In the genomic region with DNA sequence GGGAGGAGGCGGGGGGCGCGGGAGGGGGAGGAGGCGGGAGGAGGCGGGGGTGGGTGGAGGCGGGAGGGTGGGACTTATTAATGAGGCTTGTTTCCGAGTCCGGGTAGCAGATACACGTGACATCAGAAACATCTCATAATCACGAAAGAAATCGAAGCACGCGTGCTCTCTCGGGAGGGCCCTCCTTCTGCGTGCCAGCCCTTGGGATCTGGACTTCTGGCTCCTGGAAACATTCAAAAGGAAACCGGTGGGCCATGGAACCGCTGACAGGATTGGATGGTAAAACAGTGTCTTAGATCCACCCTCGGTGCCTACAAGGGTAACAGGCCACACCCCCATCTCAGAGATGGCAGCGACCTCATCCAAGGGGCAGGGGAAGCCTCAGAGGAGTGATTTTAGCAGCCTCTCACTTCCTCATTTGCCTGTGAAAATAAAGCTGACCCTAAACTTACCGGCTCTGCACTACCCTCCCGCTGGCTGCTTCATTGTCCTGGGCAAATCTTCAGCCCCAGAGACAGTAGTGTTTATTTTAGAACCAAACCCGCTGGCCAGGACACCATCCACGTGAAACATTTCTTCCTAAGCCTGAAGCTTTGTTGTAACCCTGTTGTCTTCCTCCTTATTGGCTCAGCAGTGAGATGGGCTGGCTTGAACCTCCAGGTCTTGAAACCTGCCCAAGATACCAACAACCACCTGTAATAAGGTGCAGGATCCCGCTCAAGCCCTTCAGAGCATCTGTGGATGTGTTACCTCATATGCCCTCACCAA, we compare ENCODE assay signal across 8 cellular contexts.
A peak's percentile ranks its signal among the peaks of the same experiment; 100 is the strongest.
DNase-seq lines count a peak whose midpoint lies in the region; FAIRE-seq and TF ChIP-seq lines count a peak whose summit lies in the region.

No MANE protein-coding gene starts in this region.

- H3K9me2 ChIP-seq in MM.1S (replicated peaks; ENCODE audit: insufficient read depth, low read length): no peaks in the 10 kb centered on the region

- H2BK12ac ChIP-seq in H9 (ENCODE audit: insufficient read length, low read depth, low read length): no peak overlapping the region

- no peak overlapping the region for H4K8ac ChIP-seq in H9 (replicated peaks; ENCODE audit: insufficient read length, low read depth, low read length)

- H3K9me3 ChIP-seq in H9 (ENCODE audit: control insufficient read depth, low read depth, low read length) (no peaks in the 10 kb centered on the region), MM.1S (replicated peaks; ENCODE audit: insufficient read depth, low read length) (no peaks in the 10 kb centered on the region)

- H3K27me3 Mint-ChIP-seq in H9 (ENCODE audit: low read depth) (no peaks in the 10 kb centered on the region; the same call in 1 of the 2 replicates), immature natural killer cell (ENCODE audit: low read depth in 3 of 3) (peaks cover 7 to 18% (median 8%) of the 10 kb centered on the region in 3 donors)

- H2BK20ac ChIP-seq in H9 (ENCODE audit: low read depth, low read length, poor library complexity, severe bottlenecking): no peak overlapping the region

- H3K79me1 ChIP-seq in H9 (ENCODE audit: insufficient read depth, low read depth, low read length, poor library complexity, severe bottlenecking): no peaks in the 10 kb centered on the region

- no peak overlapping the region for H2BK15ac ChIP-seq in H9 (ENCODE audit: low read depth, low read length)

- peak overlapping the region; percentile 69 for H3K4me3 ChIP-seq in MM.1S (ENCODE audit: low read length)
- peak overlapping the region; percentile 45 for H3K4me3 ChIP-seq in brain microvascular endothelial cell (ENCODE audit: low read depth, low read length)

- no peaks in the 10 kb centered on the region for H3K9me3 Mint-ChIP-seq in H9
- H3K9me3 Mint-ChIP-seq in immature natural killer cell: no peaks in the 10 kb centered on the region

- TF ChIP-seq CTCF in H9 (conservative IDR thresholded peaks at IDR 0.05): no peak
- no peak for TF ChIP-seq CTCF in MM.1S (IDR thresholded peaks at IDR 0.05; ENCODE audit: low read length)
- no peak for TF ChIP-seq CTCF in brain microvascular endothelial cell (IDR thresholded peaks at IDR 0.05; ENCODE audit: low read depth, low read length, missing control alignments)
- TF ChIP-seq CTCF in D721Med (IDR thresholded peaks at IDR 0.05; ENCODE audit: insufficient read depth, missing control alignments): no peak

- H4K5ac ChIP-seq in H9 (ENCODE audit: insufficient read length, low read depth, low read length): no peak overlapping the region

- H2BK5ac ChIP-seq in H9 (ENCODE audit: insufficient read length, low read length): no peak overlapping the region

- peak overlapping the region; percentile 35 for H3K18ac ChIP-seq in H9 (ENCODE audit: insufficient read length, low read depth, low read length)

- no peak overlapping the region for H3K56ac ChIP-seq in H9 (ENCODE audit: insufficient read length, low read depth, low read length)

- H3K4me3 Mint-ChIP-seq in H9: peak overlapping the region; percentile 60 to 71
- H3K4me3 Mint-ChIP-seq in immature natural killer cell: peak overlapping the region; percentile 80 to 90 (median 86)

- H4K20me1 ChIP-seq in H9 (ENCODE audit: control insufficient read depth, insufficient read depth, insufficient read length): no peaks in the 10 kb centered on the region
- H4K20me1 ChIP-seq in MM.1S (ENCODE audit: insufficient read depth, low read length): no peaks in the 10 kb centered on the region

- no peak overlapping the region for H2AFZ ChIP-seq in H9 (ENCODE audit: low read length)
- peak overlapping the region; percentile 75 for H2AFZ ChIP-seq in MM.1S (ENCODE audit: low read length)

- no peak for FAIRE-seq in D721Med (lab: Jason Lieb, UNC)

- H3K4me1 ChIP-seq in H9 (ENCODE audit: insufficient read depth, low read length) (peaks cover 20% of the 10 kb centered on the region; the same call in 1 of the 2 replicates), MM.1S (ENCODE audit: low read length) (peaks cover 7% of the 10 kb centered on the region; the same call in 1 of the 2 replicates)

- H3K79me2 ChIP-seq in H9 (ENCODE audit: insufficient read depth, low read length): peaks cover 2% of the 10 kb centered on the region; the same call in 1 of the 2 replicates
- H3K79me2 ChIP-seq in MM.1S (ENCODE audit: low read length): no peaks in the 10 kb centered on the region

- H3K27ac Mint-ChIP-seq in H9: peak overlapping the region; percentile 93 to 95 (median 95)
- H3K27ac Mint-ChIP-seq in immature natural killer cell: peak overlapping the region in 5 of 6 donors; percentile 73 to 87 (median 79)

- H3K23ac ChIP-seq in H9 (ENCODE audit: insufficient read length, low read depth, low read length): no peak overlapping the region

- H3K27ac ChIP-seq in H9 (ENCODE audit: insufficient read length, low read depth, low read length) (peak overlapping the region; percentile 45), MM.1S (ENCODE audit: low read length) (peak overlapping the region; percentile 50; the same call in 1 of the 2 replicates), brain microvascular endothelial cell (peak overlapping the region; percentile 17)

- H3K14ac ChIP-seq in H9 (ENCODE audit: insufficient read depth, low read length): no peak overlapping the region

- H2BK120ac ChIP-seq in H9 (ENCODE audit: low read depth, low read length, poor library complexity, severe bottlenecking): no peak overlapping the region

- no CpG with 5 or more reads among the region's 24 CpGs for whole genome bisulfite sequencing in H9 (ENCODE audit: extremely low coverage, insufficient read length, low lambda C conversion rate)

- H3K27me3 ChIP-seq in H9 (ENCODE audit: insufficient read depth, low read length) (no peaks in the 10 kb centered on the region), MM.1S (replicated peaks; ENCODE audit: insufficient read depth, low read length) (no peaks in the 10 kb centered on the region), brain microvascular endothelial cell (replicated peaks) (no peaks in the 10 kb centered on the region)

- no peak overlapping the region for H2AK5ac ChIP-seq in H9 (ENCODE audit: insufficient read length, low read length)

- no peak overlapping the region for H3K9ac ChIP-seq in H9 (ENCODE audit: extremely low read depth, insufficient read length, low read length)
- H3K9ac ChIP-seq in MM.1S (ENCODE audit: low read length): peak overlapping the region; percentile 49; the same call in 1 of the 2 replicates

- no peak overlapping the region for H3K4ac ChIP-seq in H9 (ENCODE audit: low read depth, low read length)

- H4K91ac ChIP-seq in H9 (ENCODE audit: insufficient read length, low read depth, low read length): no peak overlapping the region

- DNase-seq in GM03348 (ENCODE audit: low spot score) (peak; percentile 91), H9 (peak; percentile 93), MM.1S (peak; percentile 70), T-helper 9 cell (peak; percentile 39), brain microvascular endothelial cell (no peak), immature natural killer cell (peak; percentile 42 to 67 (median 49)), smooth muscle cell of the brain vasculature (ENCODE audit: low read depth, low spot score) (peak; percentile 83), D721Med (ENCODE audit: insufficient read length, low spot score) (no peak)

- in situ Hi-C loops in brain microvascular endothelial cell (cut with HindIII; ENCODE audit: low pct_ligation_motif_present, low sequenced_read_pairs): no loop called here

- H3K4me2 ChIP-seq in H9 (ENCODE audit: insufficient read depth, insufficient read length, low read length) (peak overlapping the region; percentile 30), MM.1S (ENCODE audit: low read depth, low read length) (peak overlapping the region; percentile 85)

- H3F3A ChIP-seq in MM.1S (ENCODE audit: insufficient read depth, low read length): peaks cover 18% of the 10 kb centered on the region; the same call in 1 of the 2 replicates

- H3K4me1 Mint-ChIP-seq in H9 (peaks cover 68 to 75% of the 10 kb centered on the region in 2 experiments), immature natural killer cell (peaks cover 13 to 18% of the 10 kb centered on the region in 2 donors)

- H3T11ph ChIP-seq in H9 (ENCODE audit: low read length): no peak overlapping the region

- no peaks in the 10 kb centered on the region for H3K23me2 ChIP-seq in H9 (ENCODE audit: insufficient read length, low read depth, low read length, poor library complexity, severe bottlenecking)

- H3K36me3 ChIP-seq in MM.1S (replicated peaks; ENCODE audit: insufficient read depth, low read length) (no peaks in the 10 kb centered on the region), brain microvascular endothelial cell (replicated peaks) (no peaks in the 10 kb centered on the region)

- H3K36me3 Mint-ChIP-seq in H9 (ENCODE audit: insufficient read depth in 1 of 3, low read depth in 3 of 3): peaks cover 0 to 7% (median 5%) of the 10 kb centered on the region in 3 experiments; a peak in 4 of 7 replicates
- no peaks in the 10 kb centered on the region for H3K36me3 Mint-ChIP-seq in immature natural killer cell

Comparison
In these comparisons a context has a peak if more than half of its experiments do, and no peak if none do; other contexts are left out.
1. DNase-seq: peak in GM03348 (single experiment), H9 (single experiment), MM.1S (single experiment), T-helper 9 cell (single experiment), immature natural killer cell (3 of 3) and smooth muscle cell of the brain vasculature (single experiment); none in brain microvascular endothelial cell (single experiment) and D721Med (single experiment).
2. Peak in every context shown above with its lines, with median percentiles within 50 percentile points of each other: H3K27ac ChIP-seq.